Comparison of ENCODE assay signal across 25 cellular contexts in genomic region chr9:33476503-33476902, GRCh38. TPM values are rescaled to one million over a fixed set of nuclear protein-coding genes. Genes with fewer than 3 reads are reported as not detected.
DNase-seq lines count a peak whose midpoint lies in the region; ATAC-seq and TF ChIP-seq lines count a peak whose summit lies in the region.
"Had no signal": no experiment of that assay in that cellular context is flagged by ENCODE, and none has a peak within 500 bp of the region (broad histone marks: within the 10 kb centered on the region; RNA-seq: fewer than 3 reads in every experiment).

No MANE protein-coding gene starts in this region.

- H2BK20ac ChIP-seq in IMR-90 (ENCODE audit: low read depth, low read length), result no peak overlapping the region

- H4K20me1 ChIP-seq in IMR-90 (ENCODE audit: insufficient read depth, low read length), result peaks cover 8% of the 10 kb centered on the region; the same call in 1 of the 2 replicates

- H2AFZ ChIP-seq in IMR-90 (replicated peaks; ENCODE audit: low read length, poor library complexity), result no peak overlapping the region

- no peak overlapping the region for H2AK5ac ChIP-seq in IMR-90 (ENCODE audit: low read depth, low read length)

- H3K4me1 Mint-ChIP-seq in nephron, result peaks cover 11% of the 10 kb centered on the region

- H3K79me1 ChIP-seq in IMR-90 (ENCODE audit: low read depth in 1 of 2, low read length in 2 of 2), result peaks cover 10 to 33% of the 10 kb centered on the region in 2 experiments; a peak in 3 of 4 replicates

- H3K9me3 ChIP-seq in IMR-90 (ENCODE audit: control insufficient read depth, insufficient read depth, low read length), result no peaks in the 10 kb centered on the region
- no peaks in the 10 kb centered on the region for H3K9me3 ChIP-seq in spleen
- H3K9me3 ChIP-seq: Caco-2, MG63, Peyer's patch, SK-N-SH had no signal

- no peak overlapping the region for H2BK120ac ChIP-seq in IMR-90 (ENCODE audit: low read depth, low read length)

- dilution Hi-C loops in IMR-90 (cut with HindIII; ENCODE audit: low sequenced_read_pairs, unreplicated experiment), result no loop called here

- DNase-seq in IMR-90 (no peak), RWPE1 (ENCODE audit: low spot score) (no peak), spleen (peak; percentile 31), NCI-H524 treated with DMSO at 0.1 percent for 48 hours (lab: John Stamatoyannopoulos, UW) (no peak), cerebellar nuclear complex (lab: John Stamatoyannopoulos, UW) (no peak)
- DNase-seq: C1 segment of cervical spinal cord; Caco-2; CD4-positive, alpha-beta memory T cell; EL; GDM1; HCEC 1CT; KG1; MG63; NCI-H1105 treated with DMSO at 0.1 percent for 48 hours; NCI-H146; NCI-H1930; NCI-H446; NCI-H526 treated with DMSO at 0.1 percent for 48 hours; SK-N-SH had no signal

- H3K4me1 ChIP-seq in IMR-90 (ENCODE audit: control insufficient read depth, insufficient read depth, low read length), result peaks cover 3% of the 10 kb centered on the region; the same call in 1 of the 2 replicates
- H3K4me1 ChIP-seq in spleen, result peaks cover 16 to 28% (median 24%) of the 10 kb centered on the region in 6 donors

- no peak overlapping the region for H4K5ac ChIP-seq in IMR-90 (ENCODE audit: low read depth, low read length)

- no peak overlapping the region for H3K4me2 ChIP-seq in IMR-90 (ENCODE audit: low read depth, low read length)
- H3K4me2 ChIP-seq: SK-N-SH had no signal

- H3K36me3 ChIP-seq in IMR-90 (ENCODE audit: control insufficient read depth, insufficient read depth, low read length) (peaks cover 10% of the 10 kb centered on the region), spleen (peaks cover 0 to 17% (median 7%) of the 10 kb centered on the region in 6 donors)

- no peak overlapping the region for H3K18ac ChIP-seq in IMR-90 (ENCODE audit: low read depth, low read length)

- no peak overlapping the region for H4K8ac ChIP-seq in IMR-90 (ENCODE audit: low read depth in 2 of 2, low read length in 2 of 2)

- no peak overlapping the region for H3K9ac ChIP-seq in IMR-90 (ENCODE audit: low read depth, low read length)
- H3K9ac ChIP-seq: SK-N-SH had no signal

- TF ChIP-seq RAD21 in IMR-90 (IDR thresholded peaks at IDR 0.05; ENCODE audit: low read length), result no peak

- peak overlapping the region in 1 of 3 experiments; percentile 56 for H3K27ac Mint-ChIP-seq in nephron

- H2BK15ac ChIP-seq in IMR-90 (ENCODE audit: low read depth, low read length), result no peak overlapping the region

- POLR2A ChIA-PET in IMR-90 (lab: Charles Lee; ENCODE audit: unreplicated experiment) (interaction anchor here (0.9 kb wide), 1 partner anchor 186 kb away, joined by 21 read pairs; the partner anchor contains the start of gene NFX1), RWPE1 (lab: Yijun Ruan, JAX; ENCODE audit: low non-redundant PET) (no interaction called here)

- no peak overlapping the region for H2BK5ac ChIP-seq in IMR-90 (ENCODE audit: low read depth, low read length, poor library complexity, severe bottlenecking)

- peak overlapping the region; percentile 33 to 72 (median 41) for H3K4me3 Mint-ChIP-seq in nephron

- intact Hi-C loops in IMR-90 (cut with micrococcal nuclease) (no loop called here), spleen (cut with DNase I; ENCODE audit: low total_unique reads) (no loop called here)

- no peak overlapping the region for H3K56ac ChIP-seq in IMR-90 (ENCODE audit: extremely low read depth, insufficient read depth, low read length)

- 98% methylated on average over 9 of the region's 10 CpGs; no CpG with 5 or more reads in 1 of the 2 experiments for WGBS in IMR-90 (ENCODE audit: extremely low coverage in 2 of 2, insufficient read length in 1 of 2), 2 experiments
- 92 to 96% (median 95%) methylated on average over 10 of the region's 10 CpGs for WGBS in spleen, 5 donors

- TF ChIP-seq POLR2A in IMR-90 (IDR thresholded peaks at IDR 0.05; ENCODE audit: low read depth, low read length) (no peak), spleen (IDR thresholded peaks at IDR 0.05) (no peak)

- BruUV-seq in IMR-90 (replicated peaks; lab: Mats Ljungman, UMichigan), result no TSS peak

- peak overlapping the region; percentile 72 for H2AK9ac ChIP-seq in IMR-90 (replicated peaks; ENCODE audit: low read depth, low read length, poor library complexity)

- peaks cover 10% of the 10 kb centered on the region; the same call in 1 of the 2 replicates for H3K9me1 ChIP-seq in IMR-90 (ENCODE audit: insufficient read depth, low read length)

- H3K36me3 Mint-ChIP-seq in nephron (ENCODE audit: low read depth), result peaks cover 6% of the 10 kb centered on the region

- no peak overlapping the region for H4K91ac ChIP-seq in IMR-90 (ENCODE audit: insufficient read depth, low read depth, low read length)

- H3K27me3 ChIP-seq in IMR-90 (ENCODE audit: control insufficient read depth, insufficient read depth, low read length) (no peaks in the 10 kb centered on the region), spleen (replicated peaks in 1 of 7) (no peaks in the 10 kb centered on the region)
- H3K27me3 ChIP-seq: MG63, Peyer's patch had no signal

- in situ Hi-C loops in IMR-90 (cut with MboI; ENCODE audit: low sequenced_read_pairs), result no loop called here

- H3K4me3 ChIP-seq in IMR-90 (ENCODE audit: insufficient read depth, low read depth, low read length), result no peak overlapping the region
- H3K4me3 ChIP-seq in spleen, result no peak overlapping the region
- H3K4me3 ChIP-seq: GM12878, MG63, Peyer's patch had no signal

- no peak overlapping the region for H3K14ac ChIP-seq in IMR-90 (replicated peaks; ENCODE audit: low read depth, low read length)

- CTCF ChIA-PET in IMR-90 (lab: Yijun Ruan, JAX), result interaction anchor here (1.8 kb wide), 1 partner anchor 10 kb away, joined by 5 read pairs; no protein-coding TSS in a partner anchor
- CTCF ChIA-PET in RWPE1 (lab: Yijun Ruan, JAX), result no interaction called here

- H3K4ac ChIP-seq in IMR-90 (ENCODE audit: low read depth, low read length), result no peak overlapping the region

- H3K27ac ChIP-seq in IMR-90 (ENCODE audit: insufficient read depth, low read length), result no peak overlapping the region
- peak overlapping the region; percentile 39 for H3K27ac ChIP-seq in RWPE1
- no peak overlapping the region for H3K27ac ChIP-seq in spleen
- H3K27ac ChIP-seq: Peyer's patch had no signal

- H3K9me3 Mint-ChIP-seq in nephron, result no peaks in the 10 kb centered on the region
- H3K9me3 Mint-ChIP-seq: CD4-positive, alpha-beta memory T cell had no signal

- H3K23ac ChIP-seq in IMR-90 (ENCODE audit: low read depth, low read length), result no peak overlapping the region

- ATAC-seq in IMR-90 (ENCODE audit: low read depth) (no peak), HG03039 (IDR thresholded peaks at IDR 0.05; ENCODE audit: unreplicated experiment) (no peak)
- ATAC-seq: GM12878 had no signal

- H3K27me3 Mint-ChIP-seq in nephron (ENCODE audit: low read depth), result no peaks in the 10 kb centered on the region
- H3K27me3 Mint-ChIP-seq: CD4-positive, alpha-beta memory T cell had no signal

- TF ChIP-seq CTCF in IMR-90 (conservative IDR thresholded peaks at IDR 0.05; ENCODE audit: low read depth, low read length) (no peak), RWPE1 (conservative IDR thresholded peaks at IDR 0.05; ENCODE audit: low read depth) (no peak), nephron (IDR thresholded peaks at IDR 0.05; ENCODE audit: unreplicated experiment in 3 of 3) (no peak), spleen (IDR thresholded peaks at IDR 0.05 in 8 of 11, conservative IDR thresholded peaks at IDR 0.05 in 3 of 11) (no peak)

TF ChIP-seq in IMR-90, 13 proteins besides CTCF, POLR2A, EP300 and RAD21 (continues in another document):
- TF ChIP-seq RFX5 (IDR thresholded peaks at IDR 0.05; ENCODE audit: low read depth, low read length) (no peak), NFE2L2 (IDR thresholded peaks at IDR 0.05; ENCODE audit: low read depth, low read length) (no peak), USF2 (IDR thresholded peaks at IDR 0.05; ENCODE audit: low read depth, low read length) (no peak), RCOR1 (IDR thresholded peaks at IDR 0.05; ENCODE audit: insufficient replicate concordance, low read length) (no peak), SMC3 (IDR thresholded peaks at IDR 0.05; ENCODE audit: low read depth, low read length) (no peak), CHD1 (IDR thresholded peaks at IDR 0.05; ENCODE audit: low read depth, low read length) (no peak), MXI1 (IDR thresholded peaks at IDR 0.05; ENCODE audit: borderline replicate concordance, low read depth, low read length) (no peak)

RNA-seq across cellular contexts. Expression of gene NOL6, which starts 2.8 kb away (rescaled TPM):
- total RNA-seq in IMR-90 (2012; rRNA removed), result 42.8 and 47.3 TPM in 2 replicates
- polyA plus RNA-seq in IMR-90 (2012; rRNA removed), result 71.7 and 75.1 TPM in 2 replicates
- polyA plus RNA-seq in IMR-90 (2012; cell fraction: cytosol; rRNA removed), result 40.8 and 45.2 TPM in 2 replicates
- 72.9 and 141 TPM in 2 replicates for polyA plus RNA-seq in IMR-90 (2012; cell fraction: nucleus; rRNA removed; ENCODE audit: low replicate concordance)
- 10 to 100 TPM; 20.7 to 48.1 (median 28.4) TPM for total RNA-seq in spleen
- polyA plus RNA-seq in spleen, result 10 to 100 TPM; 20.0 to 28.4 (median 24.6) TPM

RNA-seq across cellular contexts. Expression of gene AQP3, which starts 29.1 kb away (rescaled TPM):
- total RNA-seq in IMR-90 (2012; rRNA removed) (3.3 and 3.8 TPM in 2 replicates), spleen (100 to 1,000 TPM in 5 of 7 donors, 10 to 100 TPM in 2; 44.2 to 251 (median 126) TPM)
- polyA plus RNA-seq in IMR-90 (2012; rRNA removed) (10.4 and 12.2 TPM in 2 replicates), spleen (10 to 100 TPM in 1 of 3 donors, 1 to 10 TPM in 2; 5.0 to 51.4 (median 5.7) TPM)
- 14.4 and 24.3 TPM in 2 replicates for polyA plus RNA-seq in IMR-90 (2012; cell fraction: cytosol; rRNA removed)
- polyA plus RNA-seq in IMR-90 (2012; cell fraction: nucleus; rRNA removed; ENCODE audit: low replicate concordance), result 9.0 and 17.5 TPM in 2 replicates

RNA-seq across cellular contexts. Expression of gene ANKRD18B, which starts 47.5 kb away (rescaled TPM):
- 13.4 and 14.7 TPM in 2 replicates for total RNA-seq in IMR-90 (2012; rRNA removed)
- 5.8 and 7.1 TPM in 2 replicates for polyA plus RNA-seq in IMR-90 (2012; rRNA removed)
- 1.8 and 2.0 TPM in 2 replicates for polyA plus RNA-seq in IMR-90 (2012; cell fraction: cytosol; rRNA removed)
- 1.1 and 7.0 TPM in 2 replicates for polyA plus RNA-seq in IMR-90 (2012; cell fraction: nucleus; rRNA removed; ENCODE audit: low replicate concordance)
- 1 to 10 TPM in 1 of 7 donors, not detected in 6; 1.7 TPM for total RNA-seq in spleen
- under 1 TPM in 1 of 3 donors, not detected in 2; 0.02 TPM for polyA plus RNA-seq in spleen
- total RNA-seq: A673, GM12878, OCI-LY7, Peyer's patch had no signal
- polyA plus RNA-seq: CD4-positive, alpha-beta memory T cell; GM12878 had no signal
